ENCODE assay signal across 10 cellular contexts in the genomic region with DNA sequence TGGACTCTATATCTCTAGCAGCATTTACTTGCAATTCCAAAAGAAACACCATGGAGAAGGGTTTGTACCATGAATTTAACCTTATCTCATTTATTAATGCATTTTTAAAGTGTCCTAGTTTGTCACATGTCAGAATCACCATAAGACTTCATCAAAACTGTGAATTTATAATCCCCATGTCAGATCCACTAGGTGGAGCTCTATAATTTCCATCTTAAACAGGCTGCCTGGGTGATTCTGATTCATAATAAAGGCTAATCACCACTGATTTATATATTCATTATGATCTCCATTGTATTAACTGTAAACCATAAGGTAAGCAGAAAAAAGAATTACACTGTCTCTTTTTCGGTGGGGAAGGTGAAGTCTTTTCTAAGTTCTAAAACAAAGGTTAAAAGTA. TPM values are rescaled to one million over a fixed set of nuclear protein-coding genes. Genes with fewer than 3 reads are reported as not detected.
DNase-seq lines count a peak whose midpoint lies in the region; ATAC-seq, FAIRE-seq and TF ChIP-seq lines count a peak whose summit lies in the region.
"Had no signal": no experiment of that assay in that cellular context is flagged by ENCODE, and none has a peak within 500 bp of the region (broad histone marks: within the 10 kb centered on the region; RNA-seq: fewer than 3 reads in every experiment).

No MANE protein-coding gene starts in this region.

- TF ChIP-seq POLR2A in A549 (IDR thresholded peaks at IDR 0.05; ENCODE audit: low read length), result no peak

- no peak for TF ChIP-seq EP300 in A549 (IDR thresholded peaks at IDR 0.05)

- H3K27ac ChIP-seq in A549, result no peak overlapping the region
- H3K27ac ChIP-seq in PC-3 (ENCODE audit: low read length), result no peak overlapping the region

- H3K4me3 ChIP-seq in A549 (no peak overlapping the region), GM06990 (replicated peaks; ENCODE audit: low read depth, low read length) (no peak overlapping the region), PC-3 (ENCODE audit: low read length) (no peak overlapping the region), fibroblast of pulmonary artery (replicated peaks; ENCODE audit: low read depth, low read length) (no peak overlapping the region)
- H3K4me3 ChIP-seq: HAP-1 had no signal

- H3K9ac ChIP-seq in PC-3 (ENCODE audit: low read length), result no peak overlapping the region

- H3K36me3 ChIP-seq in GM06990 (ENCODE audit: control insufficient read depth, insufficient read depth, low read length), result no peaks in the 10 kb centered on the region
- H3K36me3 ChIP-seq in PC-3 (ENCODE audit: low read depth, low read length), result no peaks in the 10 kb centered on the region
- H3K36me3 ChIP-seq: HAP-1 had no signal

- 4% methylated on average over 1 of the region's 1 CpG for WGBS in A549 (ENCODE audit: missing lambda C conversion rate)

- peak in 1 of 2 experiments; percentile 4 for DNase-seq in A549 (ENCODE audit: low read depth in 1 of 2, low spot score in 1 of 2)
- no peak for DNase-seq in GM06990 (ENCODE audit: extremely low read depth, insufficient read length)
- DNase-seq in PC-3, result peak; percentile 41
- peak; percentile 3 for DNase-seq in fibroblast of pulmonary artery (ENCODE audit: low read depth)
- no peak for DNase-seq in activated naive CD4-positive, alpha-beta T cell treated with anti-CD3 and anti-CD28 coated beads, Interleukin-2, amount 50 U/mL, for 16 hours
- no peak for DNase-seq in HCEC 1CT
- DNase-seq in ecto neural progenitor cell (ENCODE audit: low spot score), result no peak
- DNase-seq in germinal center (ENCODE audit: low spot score), result no peak
- DNase-seq: NCI-H187 treated with DMSO at 0.1 percent for 48 hours had no signal

- H3K4me1 ChIP-seq in A549 (no peaks in the 10 kb centered on the region), PC-3 (ENCODE audit: insufficient read depth, low read length) (no peaks in the 10 kb centered on the region)
- H3K4me1 ChIP-seq: HAP-1 had no signal

- no TSS peak for BruUV-seq in PC-3 (replicated peaks; lab: Mats Ljungman, UMichigan)

- H3K4me2 ChIP-seq in A549 (no peak overlapping the region), PC-3 (ENCODE audit: low read length) (no peak overlapping the region)

- H3K9me3 ChIP-seq in A549 (no peaks in the 10 kb centered on the region), PC-3 (ENCODE audit: low read length) (no peaks in the 10 kb centered on the region)
- H3K9me3 ChIP-seq: HAP-1 had no signal

- TF ChIP-seq CTCF in A549 (IDR thresholded peaks at IDR 0.05) (peak; percentile 40; the same call in 2 of the 3 replicates), GM06990 (IDR thresholded peaks at IDR 0.05; ENCODE audit: insufficient read depth, low read length, poor library complexity, severe bottlenecking) (peak; percentile 45), PC-3 (conservative IDR thresholded peaks at IDR 0.05; ENCODE audit: low read depth, low read length) (peak; percentile 55), fibroblast of pulmonary artery (IDR thresholded peaks at IDR 0.05; ENCODE audit: low read length, missing control alignments) (peak; percentile 20)

- no peak for ATAC-seq in A549
- no peak for ATAC-seq in PC-3

- no peaks in the 10 kb centered on the region for H3K79me2 ChIP-seq in PC-3 (ENCODE audit: low read length)

- FAIRE-seq in A549 (lab: Jason Lieb, UNC), result peak; percentile 80

- H2AFZ ChIP-seq in PC-3 (ENCODE audit: low read length), result no peak overlapping the region

- intact Hi-C loops in PC-3 (cut with micrococcal nuclease), result loop anchor here (10.0 kb wide), 1 partner anchor 735 kb away; no protein-coding TSS in a partner anchor

- POLR2A ChIA-PET in A549 (lab: Yijun Ruan, JAX) (no interaction called here), PC-3 (lab: Charles Lee; ENCODE audit: unreplicated experiment) (no interaction called here)

- H3F3A ChIP-seq in PC-3 (ENCODE audit: low read length, unreplicated experiment), result no peaks in the 10 kb centered on the region

- H3K27me3 ChIP-seq in GM06990 (replicated peaks; ENCODE audit: control insufficient read depth, insufficient read depth, low read length) (no peaks in the 10 kb centered on the region), PC-3 (ENCODE audit: low read length) (0 out of 2 replicates have a peak, but pooled peaks cover 6% of the 10 kb centered on the region)

- peak; percentile 21 to 24; a peak in 1 of 5 replicates for TF ChIP-seq RAD21 in A549 (conservative IDR thresholded peaks at IDR 0.05 in 1 of 2, IDR thresholded peaks at IDR 0.05 in 1 of 2)

- CTCF ChIA-PET in A549 (lab: Yijun Ruan, JAX), result interaction anchor here (0.6 to 1.1 kb wide), 2 partner anchors 10 to 965 kb away, joined by 3 read pairs; no protein-coding TSS in a partner anchor
- CTCF ChIA-PET in PC-3 (lab: Charles Lee), result no interaction called here

- no peaks in the 10 kb centered on the region for H3K9me2 ChIP-seq in PC-3 (replicated peaks; ENCODE audit: low read length)

- H4K20me1 ChIP-seq in PC-3 (ENCODE audit: low read length), result no peaks in the 10 kb centered on the region

TF ChIP-seq in A549, 52 proteins besides CTCF, POLR2A, EP300 and RAD21:
- TF ChIP-seq SMC3 (IDR thresholded peaks at IDR 0.05) (peak; percentile 32; the same call in 2 of the 3 replicates), FOXS1 (CRISPR knock-in tag; IDR thresholded peaks at IDR 0.05) (no peak)

RNA-seq across cellular contexts. Expression of a gene that starts 4.0 kb away (rescaled TPM):
- polyA plus RNA-seq in A549 (2011; rRNA removed) (not detected in 2 replicates), A549 (2017; fragmentation: RNase III; extraction: RNeasy Plus Mini Kit Qiagen cat#74134 plus additional on column Dnase treatment) (not detected in 3 replicates)
- polyA plus RNA-seq in A549 (2012; cell fraction: cytosol; rRNA removed), result not detected in 2 replicates
- not detected in 2 replicates for polyA plus RNA-seq in A549 (2012; cell fraction: nucleus; rRNA removed)
- polyA minus RNA-seq in A549 (2011; rRNA and poly(A)+ RNA removed), result not detected in 2 replicates
- not detected in 2 replicates for total RNA-seq in PC-3 (2014; rRNA removed)

RNA-seq across cellular contexts. Expression of a gene that starts 12.8 kb away (rescaled TPM):
- polyA plus RNA-seq in A549 (2011; rRNA removed), result not detected in 2 replicates
- not detected in 2 replicates for polyA plus RNA-seq in A549 (2012; cell fraction: cytosol; rRNA removed)
- polyA plus RNA-seq in A549 (2012; cell fraction: nucleus; rRNA removed), result not detected in 2 replicates
- not detected in 3 replicates for polyA plus RNA-seq in A549 (2017; fragmentation: RNase III; extraction: RNeasy Plus Mini Kit Qiagen cat#74134 plus additional on column Dnase treatment)
- polyA minus RNA-seq in A549 (2011; rRNA and poly(A)+ RNA removed), result not detected in 2 replicates
- not detected in 2 replicates for total RNA-seq in PC-3 (2014; rRNA removed)

RNA-seq across cellular contexts. Expression of a gene that starts 26.3 kb away (rescaled TPM):
- polyA plus RNA-seq in A549 (2011; rRNA removed) (not detected in 2 replicates), A549 (2017; fragmentation: RNase III; extraction: RNeasy Plus Mini Kit Qiagen cat#74134 plus additional on column Dnase treatment) (not detected in 3 replicates)
- polyA plus RNA-seq in A549 (2012; cell fraction: cytosol; rRNA removed), result not detected in 2 replicates
- not detected in 2 replicates for polyA plus RNA-seq in A549 (2012; cell fraction: nucleus; rRNA removed)
- not detected in 2 replicates for polyA minus RNA-seq in A549 (2011; rRNA and poly(A)+ RNA removed)
- 0.18 TPM in 1 of 2 replicates, not detected in the other for total RNA-seq in PC-3 (2014; rRNA removed)

Comparison
In these comparisons a context has a peak if more than half of its experiments do, and no peak if none do; other contexts are left out.
1. DNase-seq: peak in PC-3 (single experiment) and fibroblast of pulmonary artery (single experiment); none in GM06990 (single experiment), activated naive CD4-positive, alpha-beta T cell treated with anti-CD3 and anti-CD28 coated beads, Interleukin-2, amount 50 U/mL, for 16 hours (single experiment), HCEC 1CT (single experiment), ecto neural progenitor cell (single experiment) and germinal center (single experiment).
2. Peak in every context shown above with its lines, with median percentiles within 50 percentile points of each other: CTCF ChIP-seq.